In the genomic region with DNA sequence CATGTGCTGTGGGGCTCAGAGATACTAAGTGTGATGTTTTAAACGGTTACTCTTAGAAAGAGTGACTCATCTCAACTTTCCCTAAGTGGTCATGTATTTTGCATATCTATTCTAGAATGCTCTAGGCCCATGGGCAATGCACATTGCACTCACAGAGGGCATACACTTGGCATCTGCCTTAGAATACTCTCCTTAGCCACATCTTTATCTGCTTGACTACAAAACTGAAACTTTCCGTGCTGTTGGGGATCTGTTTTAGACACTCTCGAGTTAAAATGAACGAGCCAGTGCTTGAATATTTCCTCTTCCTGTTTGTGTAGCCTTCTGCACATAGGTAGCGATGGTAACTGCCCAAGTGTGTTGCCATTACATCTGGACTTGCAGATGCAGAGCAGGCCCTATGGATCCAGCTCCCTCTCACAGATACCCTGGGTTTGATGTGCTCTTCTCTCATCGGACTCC, we compare ENCODE assay signal across 10 cellular contexts.
DNase-seq lines count a peak whose midpoint lies in the region; ATAC-seq and TF ChIP-seq lines count a peak whose summit lies in the region.
"Had no signal": no experiment of that assay in that cellular context is flagged by ENCODE, and none has a peak within 500 bp of the region (broad histone marks: within the 10 kb centered on the region; RNA-seq: fewer than 3 reads in every experiment).

No MANE protein-coding gene starts in this region.

- H3K27ac Mint-ChIP-seq in T-helper 2 cell treated with Interferon-gamma antibody and Interleukin-4, amounts not matched to agents 5 μg/mL and 100 μg/mL, for 36 hours, result peak overlapping the region; percentile 34

- DNase-seq in stimulated activated CD4-positive, alpha-beta T cell treated with anti-CD3 and anti-CD28 coated beads, Interleukin-1b, Interleukin-23, amount 100 ng/mL, for 48 hours, result peak; percentile 10
- DNase-seq in stimulated activated CD4-positive, alpha-beta T cell treated with anti-CD3 and anti-CD28 coated beads, Interleukin-12 subunit alpha, Interleukin-12 subunit beta, amount 100 ng/mL, for 4 hours, result no peak
- peak; percentile 21 for DNase-seq in T-helper 2 cell treated with Interferon-gamma antibody and Interleukin-4, amounts not matched to agents 5 μg/mL and 100 μg/mL, for 36 hours (ENCODE audit: low spot score)
- DNase-seq in H4 (ENCODE audit: low spot score), result no peak
- no peak for DNase-seq in G401 (ENCODE audit: low spot score)
- no peak for DNase-seq in heart right ventricle
- DNase-seq: left cardiac atrium had no signal

- peaks cover 3% of the 10 kb centered on the region for H3K4me1 ChIP-seq in thymus (ENCODE audit: control insufficient read depth, insufficient read depth, low read length)
- H3K4me1 ChIP-seq in heart right ventricle, result peaks cover 0 to 23% (median 0%) of the 10 kb centered on the region in 9 donors

- WGBS in thymus, result 71% methylated on average over 6 of the region's 6 CpGs
- WGBS in heart right ventricle, 2 donors, result 65 to 66% methylated on average over 6 of the region's 6 CpGs

- peak; percentile 75 for ATAC-seq in HG02970 (IDR thresholded peaks at IDR 0.05; ENCODE audit: low FRiP score, unreplicated experiment)
- no peak for ATAC-seq in heart right ventricle

- no peaks in the 10 kb centered on the region for H3K27me3 ChIP-seq in thymus (ENCODE audit: control insufficient read depth, insufficient read depth)
- no peaks in the 10 kb centered on the region for H3K27me3 ChIP-seq in heart right ventricle

- H3K4me3 ChIP-seq in thymus (ENCODE audit: low read length), result no peak overlapping the region
- no peak overlapping the region for H3K4me3 ChIP-seq in heart right ventricle
- H3K4me3 ChIP-seq: SK-N-MC had no signal

- in situ Hi-C loops in G401 (cut with HindIII; ENCODE audit: low sequenced_read_pairs), result no loop called here

- peaks cover 30% of the 10 kb centered on the region for H3K27me3 Mint-ChIP-seq in T-helper 2 cell treated with Interferon-gamma antibody and Interleukin-4, amounts not matched to agents 5 μg/mL and 100 μg/mL, for 36 hours (ENCODE audit: low read depth)

- H3K9me3 ChIP-seq in thymus (ENCODE audit: control insufficient read depth), result no peaks in the 10 kb centered on the region
- H3K9me3 ChIP-seq in heart right ventricle, result no peaks in the 10 kb centered on the region

- TF ChIP-seq CTCF in heart right ventricle (IDR thresholded peaks at IDR 0.05), result no peak

- H3K27ac ChIP-seq in thymus (ENCODE audit: low read depth), result peak overlapping the region; percentile 42
- peak overlapping the region in 1 of 10 donors; percentile 26 for H3K27ac ChIP-seq in heart right ventricle
- H3K27ac ChIP-seq: SK-N-MC had no signal

- peaks cover 27% of the 10 kb centered on the region for H3K4me1 Mint-ChIP-seq in T-helper 2 cell treated with Interferon-gamma antibody and Interleukin-4, amounts not matched to agents 5 μg/mL and 100 μg/mL, for 36 hours (ENCODE audit: low read depth)

- H3K9me3 Mint-ChIP-seq in T-helper 2 cell treated with Interferon-gamma antibody and Interleukin-4, amounts not matched to agents 5 μg/mL and 100 μg/mL, for 36 hours, result peaks cover 17% of the 10 kb centered on the region

- intact Hi-C loops in heart right ventricle (cut with DNase I), result loop anchor here in 1 of 10 donors (10.0 kb wide), 1 partner anchor 195 kb away; a partner anchor contains a TSS

- peaks cover 8% of the 10 kb centered on the region for H3K36me3 Mint-ChIP-seq in T-helper 2 cell treated with Interferon-gamma antibody and Interleukin-4, amounts not matched to agents 5 μg/mL and 100 μg/mL, for 36 hours (ENCODE audit: low read depth)

- H3K36me3 ChIP-seq in thymus (ENCODE audit: control insufficient read depth, insufficient read depth), result no peaks in the 10 kb centered on the region
- no peaks in the 10 kb centered on the region for H3K36me3 ChIP-seq in heart right ventricle

- H3K4me3 Mint-ChIP-seq in T-helper 2 cell treated with Interferon-gamma antibody and Interleukin-4, amounts not matched to agents 5 μg/mL and 100 μg/mL, for 36 hours, result peak overlapping the region; percentile 11

Comparison
In these comparisons a context has a peak if more than half of its experiments do, and no peak if none do; other contexts are left out.
1. DNase-seq: peak in stimulated activated CD4-positive, alpha-beta T cell treated with anti-CD3 and anti-CD28 coated beads, Interleukin-1b, Interleukin-23, amount 100 ng/mL, for 48 hours (single experiment) and T-helper 2 cell treated with Interferon-gamma antibody and Interleukin-4, amounts not matched to agents 5 μg/mL and 100 μg/mL, for 36 hours (single experiment); none in stimulated activated CD4-positive, alpha-beta T cell treated with anti-CD3 and anti-CD28 coated beads, Interleukin-12 subunit alpha, Interleukin-12 subunit beta, amount 100 ng/mL, for 4 hours (single experiment), H4 (single experiment), G401 (single experiment) and heart right ventricle (0 of 2).